32 cellular contexts compared by ENCODE assay signal in the genomic region with DNA sequence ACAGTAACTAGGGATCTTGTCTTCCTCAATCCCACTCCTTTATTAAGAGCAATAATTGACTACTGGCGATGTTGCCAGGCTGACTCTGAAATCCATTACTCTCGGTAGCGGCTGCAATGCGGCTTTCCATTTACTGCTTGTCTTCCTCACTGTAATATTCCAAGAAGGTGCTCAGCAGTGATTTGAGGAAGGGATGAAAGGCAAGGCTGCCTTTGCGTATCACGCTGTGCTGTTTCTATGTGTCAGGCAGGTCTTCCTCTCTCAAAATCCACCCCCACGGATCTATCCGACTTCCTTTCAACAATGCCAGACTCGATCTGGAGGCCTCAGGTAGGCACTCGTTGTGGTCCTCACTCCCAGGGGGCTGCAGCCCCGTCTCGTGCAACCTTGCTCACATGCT.
"Had no signal": no experiment of that assay in that cellular context is flagged by ENCODE, and none has a peak within 500 bp of the region (broad histone marks: within the 10 kb centered on the region; RNA-seq: fewer than 3 reads in every experiment).

No MANE protein-coding gene starts in this region.

- H3K27ac Mint-ChIP-seq: activated B cell treated with CpG ODN at 0.5 μM for 24 hours; activated CD4-positive, alpha-beta memory T cell treated with anti-CD3 and anti-CD28 coated beads, Interleukin-2, amount 10 ng/mL, durations not matched to agents 7 days and 5 days; activated CD4-positive, alpha-beta T cell treated with anti-CD3 and anti-CD28 coated beads, Interleukin-2, amount 10 ng/mL, durations not matched to agents 7 days and 5 days; activated naive CD4-positive, alpha-beta T cell treated with anti-CD3 and anti-CD28 coated beads for 36 hours; activated naive CD4-positive, alpha-beta T cell treated with anti-CD3 and anti-CD28 coated beads, Interleukin-2, amount 50 U/mL, for 72 hours; activated naive CD8-positive, alpha-beta T cell treated with anti-CD3 and anti-CD28 coated beads for 36 hours; activated T-cell treated with anti-CD3 and anti-CD28 coated beads, Interleukin-2, amount 50 U/mL, for 72 hours; activated T-helper 1 cell treated with anti-CD3 and anti-CD28 coated beads, Interleukin-12 subunit alpha, Interleukin-12 subunit beta, Interleukin-2, Interleukin-4 antibody, amounts not matched to agents 30 ng/mL and 10 ng/mL and 1 ng/mL, durations not matched to agents 14 hours and 24 hours and 36 hours; activated T-helper 17 cell treated with anti-CD3 and anti-CD28 coated beads, Interleukin-2, amount 50 U/mL, for 72 hours; T-helper 1 cell treated with Interleukin-12 subunit alpha and Interleukin-12 subunit beta and Interleukin-4 antibody, amounts not matched to agents 30 μg/mL and 1 μg/mL, for 36 hours; T-helper 2 cell treated with Interferon-gamma antibody and Interleukin-4, amounts not matched to agents 5 μg/mL and 100 μg/mL, for 36 hours had no signal

- H3K9me3 Mint-ChIP-seq: activated CD4-positive, alpha-beta memory T cell treated with anti-CD3 and anti-CD28 coated beads, Interleukin-2, amount 10 ng/mL, durations not matched to agents 7 days and 5 days; activated CD4-positive, alpha-beta T cell treated with anti-CD3 and anti-CD28 coated beads, Interleukin-2, amount 10 ng/mL, durations not matched to agents 7 days and 5 days; activated naive CD8-positive, alpha-beta T cell treated with anti-CD3 and anti-CD28 coated beads for 36 hours; activated T-cell treated with anti-CD3 and anti-CD28 coated beads, Interleukin-2, amount 50 U/mL, for 4 hours; activated T-helper 1 cell treated with anti-CD3 and anti-CD28 coated beads, Interleukin-12 subunit alpha, Interleukin-12 subunit beta, Interleukin-2, Interleukin-4 antibody, amounts not matched to agents 30 ng/mL and 10 ng/mL and 1 ng/mL, durations not matched to agents 14 hours and 24 hours and 36 hours; activated T-helper 17 cell treated with anti-CD3 and anti-CD28 coated beads, Interleukin-2, amount 50 U/mL, for 72 hours; T-helper 1 cell treated with Interleukin-12 subunit alpha and Interleukin-12 subunit beta and Interleukin-4 antibody, amounts not matched to agents 30 μg/mL and 1 μg/mL, for 36 hours had no signal

- H3K4me1 Mint-ChIP-seq: activated B cell treated with CpG ODN at 0.5 μM for 24 hours; activated CD4-positive, alpha-beta memory T cell treated with anti-CD3 and anti-CD28 coated beads, Interleukin-2, amount 10 ng/mL, durations not matched to agents 7 days and 5 days; activated CD4-positive, alpha-beta T cell treated with anti-CD3 and anti-CD28 coated beads, Interleukin-2, amount 10 ng/mL, durations not matched to agents 7 days and 5 days; activated naive CD8-positive, alpha-beta T cell treated with anti-CD3 and anti-CD28 coated beads for 36 hours; activated T-helper 17 cell treated with anti-CD3 and anti-CD28 coated beads, Interleukin-2, amount 50 U/mL, for 72 hours; central memory CD8-positive, alpha-beta T cell had no signal

- H3K4me3 Mint-ChIP-seq: activated B cell treated with CpG ODN at 0.5 μM for 24 hours; activated CD4-positive, alpha-beta memory T cell treated with anti-CD3 and anti-CD28 coated beads, Interleukin-2, amount 10 ng/mL, durations not matched to agents 7 days and 5 days; activated CD4-positive, alpha-beta T cell treated with anti-CD3 and anti-CD28 coated beads, Interleukin-2, amount 10 ng/mL, durations not matched to agents 7 days and 5 days; activated naive CD4-positive, alpha-beta T cell treated with anti-CD3 and anti-CD28 coated beads for 36 hours; activated naive CD8-positive, alpha-beta T cell treated with anti-CD3 and anti-CD28 coated beads for 36 hours; activated T-cell treated with anti-CD3 and anti-CD28 coated beads, Interleukin-2, amount 50 U/mL, for 4 hours; activated T-cell treated with anti-CD3 and anti-CD28 coated beads, Interleukin-2, amount 50 U/mL, for 72 hours; activated T-helper 1 cell treated with anti-CD3 and anti-CD28 coated beads, Interleukin-12 subunit alpha, Interleukin-12 subunit beta, Interleukin-2, Interleukin-4 antibody, amounts not matched to agents 30 ng/mL and 10 ng/mL and 1 ng/mL, durations not matched to agents 14 hours and 24 hours and 36 hours; activated T-helper 17 cell treated with anti-CD3 and anti-CD28 coated beads, Interleukin-2, amount 50 U/mL, for 72 hours; central memory CD8-positive, alpha-beta T cell; T-helper 1 cell treated with Interleukin-12 subunit alpha and Interleukin-12 subunit beta and Interleukin-4 antibody, amounts not matched to agents 30 μg/mL and 1 μg/mL, for 36 hours; T-helper 2 cell treated with Interferon-gamma antibody and Interleukin-4, amounts not matched to agents 5 μg/mL and 100 μg/mL, for 36 hours had no signal

- H3K36me3 Mint-ChIP-seq: activated naive CD4-positive, alpha-beta T cell treated with anti-CD3 and anti-CD28 coated beads, Interleukin-2, amount 50 U/mL, for 72 hours; activated naive CD8-positive, alpha-beta T cell treated with anti-CD3 and anti-CD28 coated beads for 36 hours had no signal

- H3K27me3 Mint-ChIP-seq: activated B cell treated with CpG ODN at 0.5 μM for 24 hours; activated CD4-positive, alpha-beta memory T cell treated with anti-CD3 and anti-CD28 coated beads, Interleukin-2, amount 10 ng/mL, durations not matched to agents 7 days and 5 days; activated CD4-positive, alpha-beta T cell treated with anti-CD3 and anti-CD28 coated beads, Interleukin-2, amount 10 ng/mL, durations not matched to agents 7 days and 5 days had no signal

- DNase-seq: activated B cell treated with CpG ODN at 0.5 μM for 24 hours; activated CD4-positive, alpha-beta memory T cell treated with anti-CD3 and anti-CD28 coated beads, Interleukin-2, amount 10 ng/mL, durations not matched to agents 7 days and 5 days; activated CD4-positive, alpha-beta T cell treated with anti-CD3 and anti-CD28 coated beads for 4 hours; activated CD4-positive, alpha-beta T cell treated with anti-CD3 and anti-CD28 coated beads, Interleukin-2, amount 10 ng/mL, durations not matched to agents 7 days and 5 days; activated CD4-positive, alpha-beta T cell treated with anti-CD3 and anti-CD28 coated beads, Interleukin-2, amount 50 U/mL, for 48 hours; activated CD4-positive, CD25-positive, alpha-beta regulatory T cell treated with anti-CD3 and anti-CD28 coated beads, Interleukin-2, amount 50 U/mL, for 72 hours; activated CD8-positive, alpha-beta memory T cell treated with anti-CD3 and anti-CD28 coated beads, Interleukin-2, amount 50 U/mL, for 4 hours; activated effector memory CD4-positive, alpha-beta T cell treated with anti-CD3 and anti-CD28 coated beads, Interleukin-2, amount 50 U/mL, for 16 hours; activated gamma-delta T cell treated with Interleukin-2 at 50 U/mL for 16 hours; activated naive CD4-positive, alpha-beta T cell; activated naive CD4-positive, alpha-beta T cell treated with anti-CD3 and anti-CD28 coated beads for 36 hours; activated naive CD4-positive, alpha-beta T cell treated with anti-CD3 and anti-CD28 coated beads, Interleukin-2, amount 50 U/mL, for 16 hours; activated naive CD8-positive, alpha-beta T cell treated with anti-CD3 and anti-CD28 coated beads for 36 hours; activated T-cell treated with anti-CD3 and anti-CD28 coated beads for 4 hours; activated T-cell treated with anti-CD3 and anti-CD28 coated beads, Interleukin-2, amount 50 U/mL, for 1 hour; activated T-cell treated with anti-CD3 and anti-CD28 coated beads, Interleukin-2, amount 50 U/mL, for 4 hours; activated T-cell treated with anti-CD3 and anti-CD28 coated beads, Interleukin-2, amount 50 U/mL, for 72 hours; adrenal gland; amniotic stem cell; aorta; body of pancreas; brain microvascular endothelial cell; cerebellar nuclear complex; T-helper 1 cell; T-helper 2 cell; T-helper 9 cell had no signal
